Comparison of ENCODE assay signal across 8 cellular contexts in genomic region chr1:241847796-241848668, GRCh38. TPM values are rescaled to one million over a fixed set of nuclear protein-coding genes. Genes with fewer than 3 reads are reported as not detected.
DNase-seq lines count a peak whose midpoint lies in the region; ATAC-seq, FAIRE-seq and TF ChIP-seq lines count a peak whose summit lies in the region.

Gene EXO1, plus strand, starts transcription at chr1:241848204. Its CDS starts 2,222 bp downstream, at chr1:241850426.

- H3K4me1 ChIP-seq in keratinocyte (ENCODE audit: control insufficient read depth, extremely low read depth, insufficient read depth, low read length): peaks cover 21% of the 10 kb centered on the region

- H3K36me3 ChIP-seq in keratinocyte (ENCODE audit: control insufficient read depth in 2 of 2, extremely low read depth in 1 of 2, insufficient read depth in 2 of 2, low read length in 2 of 2): peaks cover 0 to 6% of the 10 kb centered on the region in 2 experiments

- H3K4me3 Mint-ChIP-seq in central memory CD8-positive, alpha-beta T cell: peak within 1 kb of the TSS; percentile 98

- TF ChIP-seq CTCF in keratinocyte (optimal IDR thresholded peaks at IDR 0.05 in 1 of 3, IDR thresholded peaks at IDR 0.05 in 1 of 3, conservative IDR thresholded peaks at IDR 0.05 in 1 of 3; ENCODE audit: extremely low read depth in 1 of 3, insufficient read depth in 2 of 3, low read length in 3 of 3): peak; percentile 24 to 75 (median 39)

- H3K4me2 ChIP-seq in keratinocyte (ENCODE audit: control insufficient read depth, extremely low read depth, insufficient read depth, low read depth, low read length): peak within 1 kb of the TSS; percentile 74

- peaks cover 8% of the 10 kb centered on the region for H3K36me3 Mint-ChIP-seq in central memory CD8-positive, alpha-beta T cell (ENCODE audit: insufficient read depth)

- H3K9ac ChIP-seq in keratinocyte (ENCODE audit: control insufficient read depth, extremely low read depth, insufficient read depth, low read length): peak within 1 kb of the TSS; percentile 89

- ATAC-seq in GM19023 (IDR thresholded peaks at IDR 0.05; ENCODE audit: unreplicated experiment) (peak; percentile 97), HG03280 (IDR thresholded peaks at IDR 0.05; ENCODE audit: unreplicated experiment) (peak; percentile 97)
- ATAC-seq in central memory CD8-positive, alpha-beta T cell (replicated peaks; ENCODE audit: extremely low read depth, poor library complexity, severe bottlenecking): peak; percentile 97

- DNase-seq in AG20443 (ENCODE audit: low spot score) (peak; percentile 97), NCI-H446 (lab: John Stamatoyannopoulos, UW) (peak; percentile 87 to 95), keratinocyte (ENCODE audit: low read depth, low spot score) (no peak)
- DNase-seq in activated CD4-positive, CD25-positive, alpha-beta regulatory T cell treated with anti-CD3 and anti-CD28 coated beads, Interleukin-2, amount 50 U/mL, for 16 hours (ENCODE audit: low read depth, low spot score): peak; percentile 72
- peak; percentile 83 to 92 for DNase-seq in central memory CD8-positive, alpha-beta T cell (ENCODE audit: low spot score in 2 of 2)
- DNase-seq in stimulated activated CD4-positive, alpha-beta T cell treated with anti-CD3 and anti-CD28 coated beads, Interleukin-15, amount 100 ng/mL, for 1 hour (ENCODE audit: low read depth in 1 of 2, low spot score in 1 of 2): peak; percentile 69 to 81

- H3K27ac ChIP-seq in keratinocyte (ENCODE audit: control insufficient read depth, insufficient read depth, low read length): peak within 1 kb of the TSS; percentile 84

- no peaks in the 10 kb centered on the region for H4K20me1 ChIP-seq in keratinocyte (ENCODE audit: control insufficient read depth, extremely low read depth, insufficient read depth, low read length)

- peak within 1 kb of the TSS; percentile 77 to 96 (median 92) for H3K4me3 ChIP-seq in keratinocyte (ENCODE audit: control insufficient read depth in 2 of 3, extremely low read depth in 1 of 3, insufficient read depth in 2 of 3, low read depth in 1 of 3, low read length in 3 of 3)

- H3K9me3 ChIP-seq in keratinocyte (ENCODE audit: control insufficient read depth, low read depth, low read length): no peaks in the 10 kb centered on the region

- peaks cover 13% of the 10 kb centered on the region for H3K27me3 Mint-ChIP-seq in central memory CD8-positive, alpha-beta T cell

- H3K9me3 Mint-ChIP-seq in central memory CD8-positive, alpha-beta T cell: no peaks in the 10 kb centered on the region

- H3K27ac Mint-ChIP-seq in central memory CD8-positive, alpha-beta T cell (ENCODE audit: low read depth): peak within 1 kb of the TSS; percentile 97

- H3K27me3 ChIP-seq in keratinocyte (ENCODE audit: control insufficient read depth, extremely low read depth, insufficient read depth, low read length): no peaks in the 10 kb centered on the region

- H3K9me1 ChIP-seq in keratinocyte (ENCODE audit: control insufficient read depth, extremely low read depth, insufficient read depth, low read length): no peaks in the 10 kb centered on the region

- H2AFZ ChIP-seq in keratinocyte (ENCODE audit: control insufficient read depth, low read length): peak within 1 kb of the TSS; percentile 98

- H3K4me1 Mint-ChIP-seq in central memory CD8-positive, alpha-beta T cell: peaks cover 19% of the 10 kb centered on the region

- dilution Hi-C loops in keratinocyte (cut with MboI; ENCODE audit: extremely low pct_ligation_motif_present, low sequenced_read_pairs): loop anchor here (25.0 kb wide), 1 partner anchor 236 kb away; no protein-coding TSS in a partner anchor

- peaks cover 17% of the 10 kb centered on the region for H3K79me2 ChIP-seq in keratinocyte (ENCODE audit: control insufficient read depth, insufficient read depth, low read length)

- FAIRE-seq in keratinocyte (lab: Jason Lieb, UNC): peak; percentile 91

RNA-seq across cellular contexts. Expression of gene EXO1, which starts in this region (rescaled TPM):
- 0.84 to 6.5 TPM (median 5.4 TPM) in 3 replicates for polyA plus RNA-seq in keratinocyte
- polyA plus RNA-seq in keratinocyte (2011; ENCODE audit: low read depth): 0.15 TPM
- polyA plus RNA-seq in keratinocyte (2011; cell fraction: cytosol; rRNA removed): 1.2 and 2.0 TPM in 2 replicates
- 1.1 and 1.2 TPM in 2 replicates for polyA plus RNA-seq in keratinocyte (2011; cell fraction: nucleus; rRNA removed)
- polyA plus RNA-seq in keratinocyte (2012; ENCODE audit: low replicate concordance): 0.18 and 5.8 TPM in 2 replicates
- polyA minus RNA-seq in keratinocyte: 1.4 to 9.7 TPM (median 2.6 TPM) in 3 replicates
- 4.2 TPM for polyA minus RNA-seq in keratinocyte (2011; cell fraction: cytosol; rRNA and poly(A)+ RNA removed)
- polyA minus RNA-seq in keratinocyte (2011; cell fraction: nucleus; rRNA and poly(A)+ RNA removed): 1.8 and 3.0 TPM in 2 replicates
